Comparison of ENCODE assay signal across 17 cellular contexts in genomic region chr6:5765141-5765760, GRCh38.
DNase-seq lines count a peak whose midpoint lies in the region; ATAC-seq and TF ChIP-seq lines count a peak whose summit lies in the region.
"Had no signal": no experiment of that assay in that cellular context is flagged by ENCODE, and none has a peak within 500 bp of the region (broad histone marks: within the 10 kb centered on the region; RNA-seq: fewer than 3 reads in every experiment).

No MANE protein-coding gene starts in this region.

- peaks cover 44% of the 10 kb centered on the region for H3K4me1 Mint-ChIP-seq in nephron progenitor cell
- H3K4me1 Mint-ChIP-seq: activated T-helper 17 cell treated with anti-CD3 and anti-CD28 coated beads, Interleukin-2, amount 50 U/mL, for 72 hours; mesothelial cell of epicardium had no signal

- peak; percentile 33 for DNase-seq in NCI-H82 (lab: John Stamatoyannopoulos, UW)
- no peak for DNase-seq in NCI-H82 treated with DMSO at 0.1 percent for 48 hours (lab: John Stamatoyannopoulos, UW; ENCODE audit: unreplicated experiment)
- DNase-seq in Right ventricle myocardium superior = peak; percentile 50
- DNase-seq in nephron progenitor cell = no peak
- no peak for DNase-seq in cerebellar nuclear complex (lab: John Stamatoyannopoulos, UW)
- no peak for DNase-seq in RKO (ENCODE audit: low spot score)
- DNase-seq: DMS53; NCI-H2171; NCI-H774; stimulated activated CD4-positive, alpha-beta T cell treated with anti-CD3 and anti-CD28 coated beads, Interleukin-2, amount 100 ng/mL, for 48 hours; T-helper 1 cell; transverse colon had no signal

- no peak overlapping the region for H3K4me3 Mint-ChIP-seq in nephron progenitor cell
- H3K4me3 Mint-ChIP-seq: activated T-helper 17 cell treated with anti-CD3 and anti-CD28 coated beads, Interleukin-2, amount 50 U/mL, for 72 hours; CD14-positive monocyte; mesothelial cell of epicardium had no signal

- peaks cover 34% of the 10 kb centered on the region for H3K9me3 Mint-ChIP-seq in nephron progenitor cell

- intact Hi-C loops in Right ventricle myocardium superior (cut with DNase I) = loop anchor here (10.0 kb wide), 1 partner anchor 290 kb away; no protein-coding TSS in a partner anchor

- no peak for TF ChIP-seq CTCF in nephron progenitor cell (IDR thresholded peaks at IDR 0.05)

- H3K27ac Mint-ChIP-seq in nephron progenitor cell = peak overlapping the region; percentile 80
- H3K27ac Mint-ChIP-seq: activated T-helper 17 cell treated with anti-CD3 and anti-CD28 coated beads, Interleukin-2, amount 50 U/mL, for 72 hours; CD14-positive monocyte; mesothelial cell of epicardium had no signal

- ATAC-seq in Right ventricle myocardium superior (ENCODE audit: poor library complexity) (peak; percentile 61), GM21619 (IDR thresholded peaks at IDR 0.05; ENCODE audit: unreplicated experiment) (no peak), GM21360 (IDR thresholded peaks at IDR 0.05; ENCODE audit: unreplicated experiment) (no peak)
- ATAC-seq: activated T-helper 17 cell treated with anti-CD3 and anti-CD28 coated beads, Interleukin-2, amount 50 U/mL, for 72 hours had no signal

- H3K27me3 Mint-ChIP-seq in nephron progenitor cell (ENCODE audit: low read depth, poor library complexity) = peaks cover 6% of the 10 kb centered on the region
- H3K27me3 Mint-ChIP-seq: activated T-helper 17 cell treated with anti-CD3 and anti-CD28 coated beads, Interleukin-2, amount 50 U/mL, for 72 hours had no signal

- peaks cover 19% of the 10 kb centered on the region for H3K36me3 Mint-ChIP-seq in nephron progenitor cell (ENCODE audit: low read depth)
- H3K36me3 Mint-ChIP-seq: CD14-positive monocyte had no signal

Comparison
In these comparisons a context has a peak if more than half of its experiments do, and no peak if none do; other contexts are left out.
1. DNase-seq: peak in NCI-H82 (single experiment) and Right ventricle myocardium superior (single experiment); none in NCI-H82 treated with DMSO at 0.1 percent for 48 hours (single experiment), nephron progenitor cell (single experiment), cerebellar nuclear complex (0 of 2) and RKO (single experiment).